Comparison of ENCODE assay signal across 2 cellular contexts in the genomic region with DNA sequence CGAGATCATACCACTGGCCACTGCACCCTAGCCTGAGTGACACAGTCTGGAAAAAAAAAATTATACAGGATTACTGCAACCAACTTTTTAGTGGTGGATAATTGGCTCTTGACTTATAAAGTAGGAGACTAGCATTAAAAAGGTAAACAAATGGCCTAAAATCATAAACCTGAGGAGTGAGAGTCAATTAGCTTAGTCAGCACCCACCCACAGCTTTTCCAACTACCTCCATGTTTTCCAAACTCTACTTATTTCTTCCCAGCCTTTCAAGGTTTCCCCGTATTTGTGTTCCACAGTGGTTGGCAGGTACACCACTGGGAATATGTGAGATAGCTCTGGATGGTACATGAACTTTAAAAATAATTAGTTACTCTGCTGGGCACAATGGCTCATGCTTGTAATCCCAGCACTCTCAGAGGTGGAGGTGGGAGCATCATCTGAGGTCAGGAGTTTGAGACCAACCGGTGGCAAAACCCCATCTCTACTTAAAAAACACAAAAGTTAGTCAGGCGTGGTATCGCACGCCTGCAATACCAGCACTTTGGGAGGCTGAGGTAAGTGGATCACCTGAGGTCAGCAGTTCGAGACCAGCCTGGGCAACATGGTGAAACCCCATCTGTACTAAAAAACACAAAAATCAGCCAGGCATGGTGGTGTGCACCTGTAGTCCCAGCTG.
A peak's percentile ranks its signal among the peaks of the same experiment; 100 is the strongest.
TF ChIP-seq lines count a peak whose summit lies in the region.

No MANE protein-coding gene starts in this region.

TF ChIP-seq in A549, 52 proteins besides CTCF, POLR2A, EP300 and RAD21:
- TF ChIP-seq, protein P1, sequence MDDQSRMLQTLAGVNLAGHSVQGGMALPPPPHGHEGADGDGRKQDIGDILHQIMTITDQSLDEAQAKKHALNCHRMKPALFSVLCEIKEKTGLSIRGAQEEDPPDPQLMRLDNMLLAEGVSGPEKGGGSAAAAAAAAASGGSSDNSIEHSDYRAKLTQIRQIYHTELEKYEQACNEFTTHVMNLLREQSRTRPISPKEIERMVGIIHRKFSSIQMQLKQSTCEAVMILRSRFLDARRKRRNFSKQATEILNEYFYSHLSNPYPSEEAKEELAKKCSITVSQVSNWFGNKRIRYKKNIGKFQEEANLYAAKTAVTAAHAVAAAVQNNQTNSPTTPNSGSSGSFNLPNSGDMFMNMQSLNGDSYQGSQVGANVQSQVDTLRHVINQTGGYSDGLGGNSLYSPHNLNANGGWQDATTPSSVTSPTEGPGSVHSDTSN (IDR thresholded peaks at IDR 0.05) = peak; percentile 17
- TF ChIP-seq POLR2AphosphoS2 (conservative IDR thresholded peaks at IDR 0.05; ENCODE audit: low read length) = peak; percentile 60; the same call in 1 of the 2 replicates
- no peak for TF ChIP-seq NFE2L2 (conservative IDR thresholded peaks at IDR 0.05; ENCODE audit: low read length)
- peak; percentile 90 for TF ChIP-seq MAFK (IDR thresholded peaks at IDR 0.05; ENCODE audit: partially characterized antibody)
- peak; percentile 44; the same call in 1 of the 2 replicates for TF ChIP-seq HOXB13 (CRISPR knock-in tag; IDR thresholded peaks at IDR 0.05; ENCODE audit: low read depth)

TF ChIP-seq in HCT116, 20 proteins besides CTCF, POLR2A, EP300 and RAD21 (continued from another document):
- TF ChIP-seq, protein P2, sequence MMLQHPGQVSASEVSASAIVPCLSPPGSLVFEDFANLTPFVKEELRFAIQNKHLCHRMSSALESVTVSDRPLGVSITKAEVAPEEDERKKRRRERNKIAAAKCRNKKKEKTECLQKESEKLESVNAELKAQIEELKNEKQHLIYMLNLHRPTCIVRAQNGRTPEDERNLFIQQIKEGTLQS (IDR thresholded peaks at IDR 0.05) = no peak
- TF ChIP-seq CEBPB (IDR thresholded peaks at IDR 0.05; ENCODE audit: low read depth) (no peak), POLR2AphosphoS5 (IDR thresholded peaks at IDR 0.05; ENCODE audit: low read depth, low read length) (no peak)
TF ChIP-seq in HCT116: peak in this region for 0.
